Comparison of ENCODE assay signal across 1 cellular context in genomic region chr2:26757873-26758789, GRCh38.
A peak's percentile ranks its signal among the peaks of the same experiment; 100 is the strongest.
TF ChIP-seq lines count a peak whose summit lies in the region.

No MANE protein-coding gene starts in this region.

TF ChIP-seq in HepG2, 621 proteins besides CTCF, POLR2A, EP300 and RAD21 (continued from another document and continues in another):
- no peak for TF ChIP-seq PRDM15 (CRISPR knock-in tag; IDR thresholded peaks at IDR 0.05)
- TF ChIP-seq YEATS4 (CRISPR knock-in tag; IDR thresholded peaks at IDR 0.05; ENCODE audit: borderline replicate concordance), result no peak
- TF ChIP-seq, protein P1, sequence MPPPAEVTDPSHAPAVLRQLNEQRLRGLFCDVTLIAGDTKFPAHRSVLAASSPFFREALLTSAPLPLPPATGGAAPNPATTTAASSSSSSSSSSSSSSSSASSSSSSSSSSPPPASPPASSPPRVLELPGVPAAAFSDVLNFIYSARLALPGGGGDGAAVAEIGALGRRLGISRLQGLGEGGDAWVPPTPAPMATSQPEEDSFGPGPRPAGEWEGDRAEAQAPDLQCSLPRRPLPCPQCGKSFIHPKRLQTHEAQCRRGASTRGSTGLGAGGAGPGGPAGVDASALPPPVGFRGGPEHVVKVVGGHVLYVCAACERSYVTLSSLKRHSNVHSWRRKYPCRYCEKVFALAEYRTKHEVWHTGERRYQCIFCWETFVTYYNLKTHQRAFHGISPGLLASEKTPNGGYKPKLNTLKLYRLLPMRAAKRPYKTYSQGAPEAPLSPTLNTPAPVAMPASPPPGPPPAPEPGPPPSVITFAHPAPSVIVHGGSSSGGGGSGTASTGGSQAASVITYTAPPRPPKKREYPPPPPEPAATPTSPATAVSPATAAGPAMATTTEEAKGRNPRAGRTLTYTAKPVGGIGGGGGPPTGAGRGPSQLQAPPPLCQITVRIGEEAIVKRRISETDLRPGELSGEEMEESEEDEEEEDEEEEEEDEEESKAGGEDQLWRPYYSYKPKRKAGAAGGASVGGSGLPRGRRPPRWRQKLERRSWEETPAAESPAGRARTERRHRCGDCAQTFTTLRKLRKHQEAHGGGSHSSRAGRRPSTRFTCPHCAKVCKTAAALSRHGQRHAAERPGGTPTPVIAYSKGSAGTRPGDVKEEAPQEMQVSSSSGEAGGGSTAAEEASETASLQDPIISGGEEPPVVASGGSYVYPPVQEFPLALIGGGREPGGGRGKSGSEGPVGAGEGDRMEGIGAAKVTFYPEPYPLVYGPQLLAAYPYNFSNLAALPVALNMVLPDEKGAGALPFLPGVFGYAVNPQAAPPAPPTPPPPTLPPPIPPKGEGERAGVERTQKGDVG (CRISPR knock-in tag; IDR thresholded peaks at IDR 0.05; ENCODE audit: borderline replicate concordance), result no peak
- TF ChIP-seq GLMP (CRISPR knock-in tag; IDR thresholded peaks at IDR 0.05; ENCODE audit: borderline replicate concordance), result no peak
- peak; percentile 38; the same call in 1 of the 2 replicates for TF ChIP-seq ZNF503 (CRISPR knock-in tag; IDR thresholded peaks at IDR 0.05)
- TF ChIP-seq HNRNPK (IDR thresholded peaks at IDR 0.05; ENCODE audit: low read depth, low read length, poor library complexity, severe bottlenecking), result no peak
- no peak for TF ChIP-seq PAX8 (CRISPR knock-in tag; IDR thresholded peaks at IDR 0.05; ENCODE audit: borderline replicate concordance)
- no peak for TF ChIP-seq KDM5A (IDR thresholded peaks at IDR 0.05; ENCODE audit: borderline replicate concordance, low read length)
- TF ChIP-seq, protein P2, sequence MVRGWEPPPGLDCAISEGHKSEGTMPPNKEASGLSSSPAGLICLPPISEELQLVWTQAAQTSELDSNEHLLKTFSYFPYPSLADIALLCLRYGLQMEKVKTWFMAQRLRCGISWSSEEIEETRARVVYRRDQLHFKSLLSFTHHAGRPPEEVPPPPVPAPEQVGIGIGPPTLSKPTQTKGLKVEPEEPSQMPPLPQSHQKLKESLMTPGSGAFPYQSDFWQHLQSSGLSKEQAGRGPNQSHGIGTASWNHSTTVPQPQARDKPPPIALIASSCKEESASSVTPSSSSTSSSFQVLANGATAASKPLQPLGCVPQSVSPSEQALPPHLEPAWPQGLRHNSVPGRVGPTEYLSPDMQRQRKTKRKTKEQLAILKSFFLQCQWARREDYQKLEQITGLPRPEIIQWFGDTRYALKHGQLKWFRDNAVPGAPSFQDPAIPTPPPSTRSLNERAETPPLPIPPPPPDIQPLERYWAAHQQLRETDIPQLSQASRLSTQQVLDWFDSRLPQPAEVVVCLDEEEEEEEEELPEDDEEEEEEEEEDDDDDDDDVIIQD (CRISPR knock-in tag; IDR thresholded peaks at IDR 0.05; ENCODE audit: low read depth), result no peak
- no peak for TF ChIP-seq IKZF1 (IDR thresholded peaks at IDR 0.05)
- TF ChIP-seq IKZF5 (CRISPR knock-in tag; IDR thresholded peaks at IDR 0.05), result peak; percentile 88
- TF ChIP-seq PRPF4 (IDR thresholded peaks at IDR 0.05; ENCODE audit: low read depth, low read length, poor library complexity, severe bottlenecking), result no peak
- no peak for TF ChIP-seq ZNF550 (CRISPR knock-in tag; IDR thresholded peaks at IDR 0.05; ENCODE audit: borderline replicate concordance)
- TF ChIP-seq ZNF776 (CRISPR knock-in tag; IDR thresholded peaks at IDR 0.05), result no peak
- TF ChIP-seq, protein P3, sequence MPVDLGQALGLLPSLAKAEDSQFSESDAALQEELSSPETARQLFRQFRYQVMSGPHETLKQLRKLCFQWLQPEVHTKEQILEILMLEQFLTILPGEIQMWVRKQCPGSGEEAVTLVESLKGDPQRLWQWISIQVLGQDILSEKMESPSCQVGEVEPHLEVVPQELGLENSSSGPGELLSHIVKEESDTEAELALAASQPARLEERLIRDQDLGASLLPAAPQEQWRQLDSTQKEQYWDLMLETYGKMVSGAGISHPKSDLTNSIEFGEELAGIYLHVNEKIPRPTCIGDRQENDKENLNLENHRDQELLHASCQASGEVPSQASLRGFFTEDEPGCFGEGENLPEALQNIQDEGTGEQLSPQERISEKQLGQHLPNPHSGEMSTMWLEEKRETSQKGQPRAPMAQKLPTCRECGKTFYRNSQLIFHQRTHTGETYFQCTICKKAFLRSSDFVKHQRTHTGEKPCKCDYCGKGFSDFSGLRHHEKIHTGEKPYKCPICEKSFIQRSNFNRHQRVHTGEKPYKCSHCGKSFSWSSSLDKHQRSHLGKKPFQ (CRISPR knock-in tag; IDR thresholded peaks at IDR 0.05; ENCODE audit: insufficient replicate concordance), result no peak
- no peak for TF ChIP-seq ZNF788 (CRISPR knock-in tag; IDR thresholded peaks at IDR 0.05; ENCODE audit: borderline replicate concordance)
- no peak for TF ChIP-seq ZNF292 (CRISPR knock-in tag; IDR thresholded peaks at IDR 0.05; ENCODE audit: borderline replicate concordance, low read depth)
- no peak for TF ChIP-seq XRCC5 (optimal IDR thresholded peaks at IDR 0.05; ENCODE audit: low read length)
- peak; percentile 63; the same call in 1 of the 2 replicates for TF ChIP-seq JUN (CRISPR knock-in tag; IDR thresholded peaks at IDR 0.05)
- TF ChIP-seq, protein P4, sequence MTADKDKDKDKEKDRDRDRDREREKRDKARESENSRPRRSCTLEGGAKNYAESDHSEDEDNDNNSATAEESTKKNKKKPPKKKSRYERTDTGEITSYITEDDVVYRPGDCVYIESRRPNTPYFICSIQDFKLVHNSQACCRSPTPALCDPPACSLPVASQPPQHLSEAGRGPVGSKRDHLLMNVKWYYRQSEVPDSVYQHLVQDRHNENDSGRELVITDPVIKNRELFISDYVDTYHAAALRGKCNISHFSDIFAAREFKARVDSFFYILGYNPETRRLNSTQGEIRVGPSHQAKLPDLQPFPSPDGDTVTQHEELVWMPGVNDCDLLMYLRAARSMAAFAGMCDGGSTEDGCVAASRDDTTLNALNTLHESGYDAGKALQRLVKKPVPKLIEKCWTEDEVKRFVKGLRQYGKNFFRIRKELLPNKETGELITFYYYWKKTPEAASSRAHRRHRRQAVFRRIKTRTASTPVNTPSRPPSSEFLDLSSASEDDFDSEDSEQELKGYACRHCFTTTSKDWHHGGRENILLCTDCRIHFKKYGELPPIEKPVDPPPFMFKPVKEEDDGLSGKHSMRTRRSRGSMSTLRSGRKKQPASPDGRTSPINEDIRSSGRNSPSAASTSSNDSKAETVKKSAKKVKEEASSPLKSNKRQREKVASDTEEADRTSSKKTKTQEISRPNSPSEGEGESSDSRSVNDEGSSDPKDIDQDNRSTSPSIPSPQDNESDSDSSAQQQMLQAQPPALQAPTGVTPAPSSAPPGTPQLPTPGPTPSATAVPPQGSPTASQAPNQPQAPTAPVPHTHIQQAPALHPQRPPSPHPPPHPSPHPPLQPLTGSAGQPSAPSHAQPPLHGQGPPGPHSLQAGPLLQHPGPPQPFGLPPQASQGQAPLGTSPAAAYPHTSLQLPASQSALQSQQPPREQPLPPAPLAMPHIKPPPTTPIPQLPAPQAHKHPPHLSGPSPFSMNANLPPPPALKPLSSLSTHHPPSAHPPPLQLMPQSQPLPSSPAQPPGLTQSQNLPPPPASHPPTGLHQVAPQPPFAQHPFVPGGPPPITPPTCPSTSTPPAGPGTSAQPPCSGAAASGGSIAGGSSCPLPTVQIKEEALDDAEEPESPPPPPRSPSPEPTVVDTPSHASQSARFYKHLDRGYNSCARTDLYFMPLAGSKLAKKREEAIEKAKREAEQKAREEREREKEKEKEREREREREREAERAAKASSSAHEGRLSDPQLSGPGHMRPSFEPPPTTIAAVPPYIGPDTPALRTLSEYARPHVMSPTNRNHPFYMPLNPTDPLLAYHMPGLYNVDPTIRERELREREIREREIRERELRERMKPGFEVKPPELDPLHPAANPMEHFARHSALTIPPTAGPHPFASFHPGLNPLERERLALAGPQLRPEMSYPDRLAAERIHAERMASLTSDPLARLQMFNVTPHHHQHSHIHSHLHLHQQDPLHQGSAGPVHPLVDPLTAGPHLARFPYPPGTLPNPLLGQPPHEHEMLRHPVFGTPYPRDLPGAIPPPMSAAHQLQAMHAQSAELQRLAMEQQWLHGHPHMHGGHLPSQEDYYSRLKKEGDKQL (CRISPR knock-in tag; IDR thresholded peaks at IDR 0.05; ENCODE audit: low read depth), result no peak
- peak; percentile 63 for TF ChIP-seq PPARG (CRISPR knock-in tag; conservative IDR thresholded peaks at IDR 0.05)
- no peak for TF ChIP-seq ZNF709 (CRISPR knock-in tag; IDR thresholded peaks at IDR 0.05)
- peak; percentile 87 for TF ChIP-seq RARA (CRISPR knock-in tag; IDR thresholded peaks at IDR 0.05)
- no peak for TF ChIP-seq ZNF570 (CRISPR knock-in tag; IDR thresholded peaks at IDR 0.05; ENCODE audit: borderline replicate concordance)
- no peak for TF ChIP-seq ZNF513 (CRISPR knock-in tag; conservative IDR thresholded peaks at IDR 0.05)
- TF ChIP-seq HNRNPH1 (optimal IDR thresholded peaks at IDR 0.05; ENCODE audit: low read depth, low read length), result no peak
- TF ChIP-seq SNAI1 (CRISPR knock-in tag; IDR thresholded peaks at IDR 0.05; ENCODE audit: borderline replicate concordance), result no peak
- no peak for TF ChIP-seq CCAR2 (optimal IDR thresholded peaks at IDR 0.05; ENCODE audit: low read depth, low read length)
- no peak for TF ChIP-seq MBNL3 (CRISPR knock-in tag; conservative IDR thresholded peaks at IDR 0.05)
- TF ChIP-seq, protein P5, sequence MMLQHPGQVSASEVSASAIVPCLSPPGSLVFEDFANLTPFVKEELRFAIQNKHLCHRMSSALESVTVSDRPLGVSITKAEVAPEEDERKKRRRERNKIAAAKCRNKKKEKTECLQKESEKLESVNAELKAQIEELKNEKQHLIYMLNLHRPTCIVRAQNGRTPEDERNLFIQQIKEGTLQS (CRISPR knock-in tag; IDR thresholded peaks at IDR 0.05), result peak; percentile 95
- TF ChIP-seq ZNF510 (CRISPR knock-in tag; IDR thresholded peaks at IDR 0.05; ENCODE audit: low read depth), result no peak
- 0 out of 2 replicates have a peak, but pooled peaks have one; percentile 62 for TF ChIP-seq ZKSCAN8 (CRISPR knock-in tag; IDR thresholded peaks at IDR 0.05; ENCODE audit: borderline replicate concordance)
- TF ChIP-seq ZNF746 (CRISPR knock-in tag; IDR thresholded peaks at IDR 0.05), result no peak
